In the genomic region with DNA sequence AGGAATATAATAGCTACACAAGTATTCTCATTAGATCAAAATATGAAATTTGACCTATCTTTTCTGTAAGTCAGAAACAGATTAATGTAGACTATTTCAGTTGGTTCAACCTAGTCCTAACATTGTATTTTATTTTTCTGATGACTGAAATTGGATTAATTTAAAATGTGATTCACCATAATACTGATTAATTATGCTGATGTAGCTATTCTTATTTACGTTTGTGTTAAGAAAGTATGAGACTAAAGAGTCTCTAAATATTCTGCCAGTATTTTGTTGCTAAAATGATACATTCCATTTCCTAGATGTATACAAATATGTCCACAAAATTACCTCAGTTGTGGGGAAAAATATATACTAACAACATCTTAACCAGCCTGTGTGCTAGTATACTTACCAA, we compare ENCODE assay signal across 28 cellular contexts.
"Had no signal": no experiment of that assay in that cellular context is flagged by ENCODE, and none has a peak within 500 bp of the region (broad histone marks: within the 10 kb centered on the region; RNA-seq: fewer than 3 reads in every experiment).

No MANE protein-coding gene starts in this region.

- ATAC-seq: activated naive CD4-positive, alpha-beta T cell treated with anti-CD3 and anti-CD28 coated beads, Interleukin-2, amount 50 U/mL, for 72 hours; activated T-cell treated with anti-CD3 and anti-CD28 coated beads, Interleukin-2, amount 50 U/mL, for 72 hours; gastroesophageal sphincter; WTC11 had no signal

- H3K27me3 ChIP-seq: ascending aorta, brain microvascular endothelial cell, esophagus squamous epithelium, gastroesophageal sphincter had no signal

- DNase-seq: activated CD4-positive, alpha-beta memory T cell treated with anti-CD3 and anti-CD28 coated beads, Interleukin-2, amount 10 ng/mL, durations not matched to agents 7 days and 5 days; activated CD4-positive, alpha-beta T cell treated with anti-CD3 and anti-CD28 coated beads for 1 hour; activated CD4-positive, alpha-beta T cell treated with anti-CD3 and anti-CD28 coated beads for 4 hours; activated CD4-positive, alpha-beta T cell treated with anti-CD3 and anti-CD28 coated beads, Interleukin-2, amount 10 ng/mL, durations not matched to agents 7 days and 5 days; activated CD4-positive, alpha-beta T cell treated with anti-CD3 and anti-CD28 coated beads, Interleukin-2, amount 50 U/mL, for 4 hours; activated CD8-positive, alpha-beta memory T cell treated with anti-CD3 and anti-CD28 coated beads, Interleukin-2, amount 50 U/mL, for 48 hours; activated gamma-delta T cell; activated naive CD4-positive, alpha-beta T cell; activated naive CD4-positive, alpha-beta T cell treated with anti-CD3 and anti-CD28 coated beads, Interleukin-2, amount 10 ng/mL, durations not matched to agents 7 days and 5 days; activated naive CD8-positive, alpha-beta T cell treated with anti-CD3 and anti-CD28 coated beads, Interleukin-2, amount 10 ng/mL, durations not matched to agents 7 days and 5 days; activated T-cell treated with anti-CD3 and anti-CD28 coated beads for 4 hours; activated T-cell treated with anti-CD3 and anti-CD28 coated beads, Interleukin-2, amount 50 U/mL, for 24 hours; activated T-cell treated with anti-CD3 and anti-CD28 coated beads, Interleukin-2, amount 50 U/mL, for 72 hours; brain microvascular endothelial cell; effector CD8-positive, alpha-beta T cell; esophagus squamous epithelium; foreskin melanocyte; T-helper 2 cell had no signal

- FAIRE-seq: bronchial epithelial cell, colon, endometrium, endothelial cell of umbilical vein had no signal

- H3K4me1 ChIP-seq: ascending aorta had no signal

- H3K4me3 ChIP-seq: ascending aorta, esophagus squamous epithelium, gastroesophageal sphincter had no signal

- H3K27ac ChIP-seq: ascending aorta, brain microvascular endothelial cell, epithelial cell of prostate, esophagus squamous epithelium, gastroesophageal sphincter, VCaP had no signal

- H3K9me3 ChIP-seq: ascending aorta, esophagus squamous epithelium, gastroesophageal sphincter had no signal
